1 cellular context compared by ENCODE assay signal in genomic region chr2:46308629-46309028, GRCh38.
TF ChIP-seq lines count a peak whose summit lies in the region.

No MANE protein-coding gene starts in this region.

TF ChIP-seq in HepG2, 621 proteins besides CTCF, POLR2A, EP300 and RAD21 (continued from another document and continues in another):
- TF ChIP-seq HOXA7 (CRISPR knock-in tag; IDR thresholded peaks at IDR 0.05) (no peak), JUN (CRISPR knock-in tag; IDR thresholded peaks at IDR 0.05) (no peak), MIER3 (CRISPR knock-in tag; IDR thresholded peaks at IDR 0.05; ENCODE audit: borderline replicate concordance) (peak; percentile 68; the same call in 1 of the 2 replicates), ZNF451 (CRISPR knock-in tag; IDR thresholded peaks at IDR 0.05) (no peak), GZF1 (CRISPR knock-in tag; IDR thresholded peaks at IDR 0.05) (no peak), ZBTB44 (CRISPR knock-in tag; IDR thresholded peaks at IDR 0.05) (no peak), SMYD3 (CRISPR knock-in tag; IDR thresholded peaks at IDR 0.05) (no peak), ZNF547 (CRISPR knock-in tag; IDR thresholded peaks at IDR 0.05) (no peak), MLX (CRISPR knock-in tag; IDR thresholded peaks at IDR 0.05) (peak; percentile 38; the same call in 1 of the 2 replicates), ZNF543 (CRISPR knock-in tag; IDR thresholded peaks at IDR 0.05) (no peak), KLF13 (CRISPR knock-in tag; IDR thresholded peaks at IDR 0.05) (no peak), HIC2 (CRISPR knock-in tag; IDR thresholded peaks at IDR 0.05; ENCODE audit: low read depth) (no peak), SKIL (CRISPR knock-in tag; IDR thresholded peaks at IDR 0.05; ENCODE audit: borderline replicate concordance) (peak; percentile 9; the same call in 1 of the 2 replicates), KAT8 (CRISPR knock-in tag; IDR thresholded peaks at IDR 0.05) (peak; percentile 47; the same call in 1 of the 2 replicates), PAXIP1 (CRISPR knock-in tag; conservative IDR thresholded peaks at IDR 0.05) (peak; percentile 88), ZBTB8A (CRISPR knock-in tag; IDR thresholded peaks at IDR 0.05; ENCODE audit: borderline replicate concordance, low read depth) (no peak), XBP1 (CRISPR knock-in tag; IDR thresholded peaks at IDR 0.05) (no peak), ZSCAN31 (CRISPR knock-in tag; IDR thresholded peaks at IDR 0.05; ENCODE audit: low read depth) (0 out of 2 replicates have a peak, but pooled peaks have one; percentile 52), YEATS4 (CRISPR knock-in tag; IDR thresholded peaks at IDR 0.05; ENCODE audit: borderline replicate concordance) (no peak), PAX8 (CRISPR knock-in tag; IDR thresholded peaks at IDR 0.05; ENCODE audit: borderline replicate concordance) (no peak), SMC3 (IDR thresholded peaks at IDR 0.05; ENCODE audit: low read length) (0 out of 2 replicates have a peak, but pooled peaks have one; percentile 14), YY1 (IDR thresholded peaks at IDR 0.05; ENCODE audit: insufficient read depth, insufficient replicate concordance, low read depth, low read length) (no peak), ZNF24 (IDR thresholded peaks at IDR 0.05) (no peak), TARDBP (CRISPR knock-in tag; IDR thresholded peaks at IDR 0.05) (0 out of 2 replicates have a peak, but pooled peaks have one; percentile 28), RNF2 (conservative IDR thresholded peaks at IDR 0.05; ENCODE audit: low read depth) (no peak), ZBTB7A (CRISPR knock-in tag; IDR thresholded peaks at IDR 0.05) (no peak), GATA4 (IDR thresholded peaks at IDR 0.05; ENCODE audit: borderline replicate concordance, low read depth) (peak; percentile 41; the same call in 1 of the 2 replicates), ZNF878 (CRISPR knock-in tag; IDR thresholded peaks at IDR 0.05) (peak; percentile 69), ZNF264 (CRISPR knock-in tag; IDR thresholded peaks at IDR 0.05) (peak; percentile 79), ZNF354B (CRISPR knock-in tag; IDR thresholded peaks at IDR 0.05) (no peak), ZBED4 (CRISPR knock-in tag; IDR thresholded peaks at IDR 0.05; ENCODE audit: borderline replicate concordance) (no peak), ZHX2 (IDR thresholded peaks at IDR 0.05; ENCODE audit: low read depth) (no peak), ZHX2 (CRISPR knock-in tag; IDR thresholded peaks at IDR 0.05; ENCODE audit: borderline replicate concordance) (no peak), ZNF567 (CRISPR knock-in tag; IDR thresholded peaks at IDR 0.05; ENCODE audit: borderline replicate concordance) (no peak), ZNF580 (CRISPR knock-in tag; IDR thresholded peaks at IDR 0.05; ENCODE audit: borderline replicate concordance, low read depth) (no peak; the same call in 1 of the 2 replicates), TFDP1 (CRISPR knock-in tag; IDR thresholded peaks at IDR 0.05; ENCODE audit: borderline replicate concordance) (no peak), ZNF30 (CRISPR knock-in tag; IDR thresholded peaks at IDR 0.05) (no peak)
